In the genomic region with DNA sequence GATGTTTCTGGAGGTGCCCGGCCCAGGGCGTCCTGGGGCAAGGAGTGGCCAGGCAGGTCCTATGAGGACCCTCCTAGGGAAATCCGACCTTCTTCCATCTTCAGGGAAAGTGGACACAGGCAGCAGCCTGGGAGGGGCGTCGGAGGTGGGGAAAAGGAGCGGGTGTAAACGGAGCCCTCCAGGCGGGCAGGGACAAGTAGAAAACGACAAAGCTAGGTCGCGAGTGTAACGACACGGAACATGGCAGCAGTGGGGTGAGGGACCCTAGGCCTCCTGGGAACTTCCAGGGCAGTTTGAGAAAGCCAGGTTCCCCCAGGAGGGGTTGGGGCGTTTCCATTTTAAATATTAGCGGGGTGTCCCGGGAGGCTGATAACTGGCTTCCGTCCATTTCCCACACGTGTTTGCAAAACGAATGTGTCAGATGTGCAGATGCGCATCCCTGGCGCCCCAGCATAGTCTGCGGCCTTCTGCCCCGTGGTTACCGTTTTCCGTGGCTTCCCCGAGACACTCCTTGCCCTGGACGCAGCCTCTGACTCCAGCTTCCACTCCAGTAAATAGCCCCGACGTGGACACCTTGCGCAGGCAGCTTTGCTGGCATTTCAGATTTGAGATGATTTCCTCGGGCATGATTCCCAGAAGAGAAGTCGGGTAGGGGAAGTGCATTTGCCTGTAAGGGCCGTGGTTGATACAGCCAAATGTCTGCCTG, we compare ENCODE assay signal across 7 cellular contexts. TPM values are rescaled to one million over a fixed set of nuclear protein-coding genes. Genes with fewer than 3 reads are reported as not detected.
DNase-seq lines count a peak whose midpoint lies in the region; ATAC-seq and TF ChIP-seq lines count a peak whose summit lies in the region.
"Not testable (repeated sequence)": the region's sequence is repeated elsewhere in the genome, so short reads cannot be mapped to it uniquely, and the experiment has no call there.

No MANE protein-coding gene starts in this region.

- H3K9ac ChIP-seq in H9 (ENCODE audit: extremely low read depth, insufficient read length, low read length); skeletal muscle satellite cell (ENCODE audit: low read depth, low read length): not testable (repeated sequence)

- H3K27ac Mint-ChIP-seq in H9: not testable (repeated sequence)
- H3K27ac Mint-ChIP-seq in activated T-helper 17 cell treated with anti-CD3 and anti-CD28 coated beads, Interleukin-2, amount 50 U/mL, for 72 hours: peak overlapping the region; percentile 77
- peak overlapping the region in 2 of 6 donors; percentile 44 to 55 for H3K27ac Mint-ChIP-seq in naive B cell

- not testable (repeated sequence) for H2BK120ac ChIP-seq in H9 (ENCODE audit: low read depth, low read length, poor library complexity, severe bottlenecking)

- not testable (repeated sequence) for H3K4ac ChIP-seq in H9 (ENCODE audit: low read depth, low read length)

- DNase-seq in H9; RWPE2 (ENCODE audit: low spot score); heart right ventricle; naive B cell: not testable (repeated sequence)
- peak; percentile 72 for DNase-seq in coronary artery (ENCODE audit: low spot score)

- no CpG with 5 or more reads among the region's 33 CpGs for WGBS in H9 (ENCODE audit: extremely low coverage, insufficient read length, low lambda C conversion rate)
- WGBS in heart right ventricle, 2 donors: 41 to 46% methylated on average over 31 of the region's 33 CpGs

- not testable (repeated sequence) for H3K14ac ChIP-seq in H9 (ENCODE audit: insufficient read depth, low read length)

- H2AFZ ChIP-seq in H9 (ENCODE audit: low read length): not testable (repeated sequence)

- not testable (repeated sequence) for H3K56ac ChIP-seq in H9 (ENCODE audit: insufficient read length, low read depth, low read length)

- H3K4me3 Mint-ChIP-seq in H9 (peak overlapping the region; percentile 87 to 93), naive B cell (peak overlapping the region; percentile 85 to 96 (median 91))
- H3K4me3 Mint-ChIP-seq in activated T-helper 17 cell treated with anti-CD3 and anti-CD28 coated beads, Interleukin-2, amount 50 U/mL, for 72 hours: peak overlapping the region; percentile 90

- H3K36me3 Mint-ChIP-seq in H9 (ENCODE audit: insufficient read depth in 1 of 3, low read depth in 3 of 3); activated T-helper 17 cell treated with anti-CD3 and anti-CD28 coated beads, Interleukin-2, amount 50 U/mL, for 72 hours (ENCODE audit: low read depth); naive B cell: not testable (repeated sequence)

- not testable (repeated sequence) for ATAC-seq in RWPE2 (ENCODE audit: low read depth); activated T-helper 17 cell treated with anti-CD3 and anti-CD28 coated beads, Interleukin-2, amount 50 U/mL, for 72 hours (replicated peaks); naive B cell (ENCODE audit: low read depth in 2 of 2)
- peak in 7 of 8 donors; percentile 7 to 57 (median 31) for ATAC-seq in heart right ventricle

- not testable (repeated sequence) for H4K20me1 ChIP-seq in H9 (ENCODE audit: control insufficient read depth, insufficient read depth, insufficient read length)

- intact Hi-C loops in heart right ventricle (cut with DNase I): loop anchor here in 3 of 10 donors (5.0 to 10.0 kb wide), 4 partner anchors 51 to 444 kb away; a partner anchor contains a TSS

- H2BK12ac ChIP-seq in H9 (ENCODE audit: insufficient read length, low read depth, low read length): not testable (repeated sequence)

- H3T11ph ChIP-seq in H9 (ENCODE audit: low read length): not testable (repeated sequence)

- H4K91ac ChIP-seq in H9 (ENCODE audit: insufficient read length, low read depth, low read length): not testable (repeated sequence)

- peaks cover 7 to 16% of the 10 kb centered on the region in 2 experiments for H3K4me1 Mint-ChIP-seq in H9
- not testable (repeated sequence) for H3K4me1 Mint-ChIP-seq in activated T-helper 17 cell treated with anti-CD3 and anti-CD28 coated beads, Interleukin-2, amount 50 U/mL, for 72 hours
- peaks cover 18 to 30% (median 23%) of the 10 kb centered on the region in 3 donors for H3K4me1 Mint-ChIP-seq in naive B cell

- not testable (repeated sequence) for H4K8ac ChIP-seq in H9 (replicated peaks; ENCODE audit: insufficient read length, low read depth, low read length)

- H2BK15ac ChIP-seq in H9 (ENCODE audit: low read depth, low read length): not testable (repeated sequence)

- H2BK5ac ChIP-seq in H9 (ENCODE audit: insufficient read length, low read length): not testable (repeated sequence)

- not testable (repeated sequence) for H3K18ac ChIP-seq in H9 (ENCODE audit: insufficient read length, low read depth, low read length)

- not testable (repeated sequence) for H3K36me3 ChIP-seq in RWPE2 (ENCODE audit: low read depth); heart right ventricle; skeletal muscle satellite cell (ENCODE audit: insufficient read depth, low read length)

- not testable (repeated sequence) for H3K27me3 ChIP-seq in H9 (ENCODE audit: insufficient read depth, low read length); RWPE2 (ENCODE audit: insufficient read depth, poor library complexity, severe bottlenecking); heart right ventricle
- peaks cover 11% of the 10 kb centered on the region for H3K27me3 ChIP-seq in skeletal muscle satellite cell (ENCODE audit: control insufficient read depth, insufficient read depth, low read length)

- not testable (repeated sequence) for H3K79me1 ChIP-seq in H9 (ENCODE audit: insufficient read depth, low read depth, low read length, poor library complexity, severe bottlenecking)

- H3K27ac ChIP-seq in H9 (ENCODE audit: insufficient read length, low read depth, low read length); RWPE2 (ENCODE audit: poor library complexity, severe bottlenecking); coronary artery; heart right ventricle: not testable (repeated sequence)

- not testable (repeated sequence) for H3K79me2 ChIP-seq in H9 (ENCODE audit: insufficient read depth, low read length)

- not testable (repeated sequence) for H3K23ac ChIP-seq in H9 (ENCODE audit: insufficient read length, low read depth, low read length)

- not testable (repeated sequence) for H3K9me3 ChIP-seq in H9 (ENCODE audit: control insufficient read depth, low read depth, low read length); RWPE2 (ENCODE audit: severe bottlenecking); heart right ventricle; skeletal muscle satellite cell (replicated peaks; ENCODE audit: low read length)

- not testable (repeated sequence) for TF ChIP-seq CTCF in H9 (conservative IDR thresholded peaks at IDR 0.05); RWPE2 (IDR thresholded peaks at IDR 0.05; ENCODE audit: poor library complexity, severe bottlenecking); coronary artery (IDR thresholded peaks at IDR 0.05); heart right ventricle (IDR thresholded peaks at IDR 0.05)

- H3K4me2 ChIP-seq in H9 (ENCODE audit: insufficient read depth, insufficient read length, low read length) (peak overlapping the region; percentile 41), skeletal muscle satellite cell (ENCODE audit: low read length) (peak overlapping the region; percentile 89)

- H3K4me1 ChIP-seq in H9 (ENCODE audit: insufficient read depth, low read length); RWPE2 (ENCODE audit: insufficient read depth, poor library complexity, severe bottlenecking); heart right ventricle; skeletal muscle satellite cell (ENCODE audit: control insufficient read depth, insufficient read depth, low read length): not testable (repeated sequence)

- not testable (repeated sequence) for H2AK5ac ChIP-seq in H9 (ENCODE audit: insufficient read length, low read length)

- H4K5ac ChIP-seq in H9 (ENCODE audit: insufficient read length, low read depth, low read length): not testable (repeated sequence)

- H3K4me3 ChIP-seq in RWPE2 (ENCODE audit: severe bottlenecking) (peak overlapping the region; percentile 33), coronary artery (peak overlapping the region; percentile 78), heart right ventricle (peak overlapping the region in 9 of 10 donors; percentile 52 to 82 (median 68)), skeletal muscle satellite cell (ENCODE audit: low read length) (peak overlapping the region; percentile 71)

- not testable (repeated sequence) for H2BK20ac ChIP-seq in H9 (ENCODE audit: low read depth, low read length, poor library complexity, severe bottlenecking)

- peaks cover 19 to 28% of the 10 kb centered on the region in 2 experiments for H3K9me3 Mint-ChIP-seq in H9
- not testable (repeated sequence) for H3K9me3 Mint-ChIP-seq in activated T-helper 17 cell treated with anti-CD3 and anti-CD28 coated beads, Interleukin-2, amount 50 U/mL, for 72 hours; naive B cell

- H3K23me2 ChIP-seq in H9 (ENCODE audit: insufficient read length, low read depth, low read length, poor library complexity, severe bottlenecking): not testable (repeated sequence)

- H3K27me3 Mint-ChIP-seq in H9 (ENCODE audit: low read depth): peaks cover 51% of the 10 kb centered on the region
- H3K27me3 Mint-ChIP-seq in activated T-helper 17 cell treated with anti-CD3 and anti-CD28 coated beads, Interleukin-2, amount 50 U/mL, for 72 hours; naive B cell: not testable (repeated sequence)

RNA-seq across cellular contexts. Expression of a gene that starts 39.0 kb away (rescaled TPM):
- 26.1 and 27.0 TPM in 2 replicates for total RNA-seq in H9 (2021)
- total RNA-seq in activated T-helper 17 cell treated with anti-CD3 and anti-CD28 coated beads, Interleukin-2, amount 50 U/mL, for 72 hours: 100 to 1,000 TPM; 107 to 112 TPM
- 10 to 100 TPM; 28.9 to 71.6 (median 60.4) TPM for total RNA-seq in heart right ventricle
- 100 to 1,000 TPM in 1 of 2 donors, 10 to 100 TPM in 1; 32.1 to 103 TPM for polyA plus RNA-seq in heart right ventricle
- 100 to 1,000 TPM in 2 of 6 donors, 10 to 100 TPM in 4; 93.2 to 151 (median 99.7) TPM for polyA plus RNA-seq in naive B cell (ENCODE audit: low read depth in 6 of 6)
- total RNA-seq in skeletal muscle satellite cell (2012; rRNA removed): 27.9 and 29.3 TPM in 2 replicates

RNA-seq across cellular contexts. Expression of a gene that starts 52.6 kb away (rescaled TPM):
- total RNA-seq in H9 (2021) (0.29 and 0.39 TPM in 2 replicates), heart right ventricle (10 to 100 TPM in 2 of 10 donors, 1 to 10 TPM in 8; 7.2 to 14.7 (median 8.7) TPM)
- under 1 TPM in 1 of 2 donors, not detected in 1; 0.05 TPM for total RNA-seq in activated T-helper 17 cell treated with anti-CD3 and anti-CD28 coated beads, Interleukin-2, amount 50 U/mL, for 72 hours
- polyA plus RNA-seq in heart right ventricle (1 to 10 TPM; 2.8 to 4.0 TPM), naive B cell (ENCODE audit: low read depth in 6 of 6) (not detected)
- 0.25 and 0.87 TPM in 2 replicates for total RNA-seq in skeletal muscle satellite cell (2012; rRNA removed)
